27 cellular contexts compared by ENCODE assay signal in genomic region chr2:235757212-235757611, GRCh38.
"Had no signal": no experiment of that assay in that cellular context is flagged by ENCODE, and none has a peak within 500 bp of the region (broad histone marks: within the 10 kb centered on the region; RNA-seq: fewer than 3 reads in every experiment).

No MANE protein-coding gene starts in this region.

- H3K27me3 ChIP-seq: brain microvascular endothelial cell, MG63 had no signal

- ATAC-seq: activated T-cell treated with anti-CD3 and anti-CD28 coated beads, Interleukin-2, amount 50 U/mL, for 4 hours; activated T-helper 17 cell treated with anti-CD3 and anti-CD28 coated beads, Interleukin-2, amount 50 U/mL, for 72 hours; T-helper 17 cell had no signal

- H3K4me3 Mint-ChIP-seq: activated naive CD4-positive, alpha-beta T cell treated with anti-CD3 and anti-CD28 coated beads for 36 hours; activated naive CD8-positive, alpha-beta T cell; activated T-cell treated with anti-CD3 and anti-CD28 coated beads, Interleukin-2, amount 50 U/mL, for 4 hours; activated T-helper 17 cell treated with anti-CD3 and anti-CD28 coated beads, Interleukin-2, amount 50 U/mL, for 72 hours; T-helper 17 cell; WTC11 had no signal

- H3K4me3 ChIP-seq: MG63 had no signal

- H3K4me1 Mint-ChIP-seq: activated T-helper 17 cell treated with anti-CD3 and anti-CD28 coated beads, Interleukin-2, amount 50 U/mL, for 72 hours had no signal

- H3K9me3 Mint-ChIP-seq: activated naive CD4-positive, alpha-beta T cell treated with anti-CD3 and anti-CD28 coated beads for 36 hours; activated T-cell treated with anti-CD3 and anti-CD28 coated beads, Interleukin-2, amount 50 U/mL, for 4 hours; activated T-helper 17 cell treated with anti-CD3 and anti-CD28 coated beads, Interleukin-2, amount 50 U/mL, for 72 hours; WTC11 had no signal

- H3K27ac Mint-ChIP-seq: activated naive CD4-positive, alpha-beta T cell treated with anti-CD3 and anti-CD28 coated beads for 36 hours; activated naive CD8-positive, alpha-beta T cell; activated T-helper 17 cell treated with anti-CD3 and anti-CD28 coated beads, Interleukin-2, amount 50 U/mL, for 72 hours; T-helper 17 cell had no signal

- H3K27me3 Mint-ChIP-seq: activated naive CD8-positive, alpha-beta T cell; activated T-helper 17 cell treated with anti-CD3 and anti-CD28 coated beads, Interleukin-2, amount 50 U/mL, for 72 hours had no signal

- H3K27ac ChIP-seq: brain microvascular endothelial cell had no signal

- H3K36me3 ChIP-seq: brain microvascular endothelial cell, MG63 had no signal

- FAIRE-seq: astrocyte had no signal

- H3K9me3 ChIP-seq: MG63 had no signal

- DNase-seq: activated CD4-positive, alpha-beta T cell treated with anti-CD3 and anti-CD28 coated beads for 48 hours; activated CD4-positive, alpha-beta T cell treated with anti-CD3 and anti-CD28 coated beads, Interleukin-2, amount 50 U/mL, for 48 hours; activated CD4-positive, CD25-positive, alpha-beta regulatory T cell treated with anti-CD3 and anti-CD28 coated beads, Interleukin-2, amount 50 U/mL, for 72 hours; activated gamma-delta T cell; activated naive CD4-positive, alpha-beta T cell treated with anti-CD3 and anti-CD28 coated beads for 36 hours; activated T-cell treated with anti-CD3 and anti-CD28 coated beads, Interleukin-2, amount 50 U/mL, for 4 hours; amygdala; brain microvascular endothelial cell; MG63; MV-4-11; NCI-H1092 treated with DMSO at 0.1 percent for 48 hours; NCI-H1417 treated with DMSO at 0.1 percent for 48 hours; NCI-H1694; NCI-H2029; NCI-H2107; NCI-H2171 treated with DMSO at 0.1 percent for 48 hours; NCI-H226; NCI-H510A; NCI-H526 treated with DMSO at 0.1 percent for 48 hours; NCI-H82; SIG-M5; T-helper 17 cell; T-helper 9 cell had no signal

- H3K36me3 Mint-ChIP-seq: activated naive CD8-positive, alpha-beta T cell had no signal
